ENCODE assay signal across 1 cellular context in genomic region chr14:69404478-69404877, GRCh38.
TF ChIP-seq lines count a peak whose summit lies in the region.

No MANE protein-coding gene starts in this region.

TF ChIP-seq in HepG2, 621 proteins besides CTCF, POLR2A, EP300 and RAD21:
- TF ChIP-seq HOMEZ (CRISPR knock-in tag; IDR thresholded peaks at IDR 0.05; ENCODE audit: low read depth) (peak; percentile 49; the same call in 1 of the 2 replicates), MTF2 (CRISPR knock-in tag; IDR thresholded peaks at IDR 0.05; ENCODE audit: borderline replicate concordance) (no peak)
TF ChIP-seq in HepG2: peak in this region for 1.
